In the genomic region with DNA sequence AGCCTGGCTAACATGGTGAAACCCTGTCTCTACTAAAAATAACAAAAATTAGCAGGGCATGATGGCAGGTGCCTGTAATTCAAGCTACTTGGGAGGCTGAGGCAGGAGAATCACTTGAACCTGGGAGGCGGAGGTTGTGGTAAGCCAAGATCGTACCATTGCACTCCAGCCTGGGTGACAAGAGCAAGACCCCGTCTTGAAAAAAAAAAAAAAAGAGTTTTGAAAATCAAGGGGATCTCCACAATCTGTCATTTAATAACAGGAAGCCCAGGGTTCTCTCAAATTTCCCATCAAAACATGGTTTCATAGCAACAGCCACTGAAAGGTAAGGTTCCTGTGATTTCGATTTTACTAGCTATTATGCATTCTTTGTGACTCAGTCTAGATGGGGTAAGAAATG, we compare ENCODE assay signal across 11 cellular contexts. TPM values are rescaled to one million over a fixed set of nuclear protein-coding genes. Genes with fewer than 3 reads are reported as not detected.
A peak's percentile ranks its signal among the peaks of the same experiment; 100 is the strongest.
DNase-seq lines count a peak whose midpoint lies in the region; ATAC-seq lines count a peak whose summit lies in the region.
"Not testable (repeated sequence)": the region's sequence is repeated elsewhere in the genome, so short reads cannot be mapped to it uniquely, and the experiment has no call there.
"Had no signal": no experiment of that assay in that cellular context is flagged by ENCODE, and none has a peak within 500 bp of the region (broad histone marks: within the 10 kb centered on the region; RNA-seq: fewer than 3 reads in every experiment).

No MANE protein-coding gene starts in this region.

- intact Hi-C loops in activated CD4-positive, alpha-beta T cell treated with anti-CD3 and anti-CD28 coated beads for 36 hours (cut with DNase I, micrococcal nuclease): loop anchor here (1.0 to 10.0 kb wide), 9 partner anchors 10 to 730 kb away; partner anchors contain the start of gene ZC3H12D (in 2 of the 2)

- not testable (repeated sequence) for H3K27me3 Mint-ChIP-seq in activated CD4-positive, alpha-beta T cell treated with anti-CD3 and anti-CD28 coated beads for 36 hours; naive B cell

- CTCF ChIA-PET in activated CD4-positive, alpha-beta T cell treated with anti-CD3 and anti-CD28 coated beads for 36 hours (lab: Charles Lee): interaction anchor here (0.8 to 2.8 kb wide), 12 partner anchors 8 to 462 kb away, joined by 3 to 32 read pairs (median 4); no protein-coding TSS in a partner anchor

- H3K27ac Mint-ChIP-seq in activated CD4-positive, alpha-beta T cell treated with anti-CD3 and anti-CD28 coated beads for 36 hours: peak overlapping the region; percentile 92
- H3K27ac Mint-ChIP-seq in naive B cell: peak overlapping the region; percentile 89 to 99 (median 94)

- not testable (repeated sequence) for H3K9me3 Mint-ChIP-seq in activated CD4-positive, alpha-beta T cell treated with anti-CD3 and anti-CD28 coated beads for 36 hours (ENCODE audit: low read depth); naive B cell

- POLR2A ChIA-PET in activated CD4-positive, alpha-beta T cell treated with anti-CD3 and anti-CD28 coated beads for 36 hours (lab: Charles Lee): interaction anchor here (0.6 to 2.1 kb wide), 7 partner anchors 9 to 342 kb away, joined by 3 to 14 read pairs (median 3); partner anchors contain the start of gene TAB2

- H3K36me3 Mint-ChIP-seq in activated CD4-positive, alpha-beta T cell treated with anti-CD3 and anti-CD28 coated beads for 36 hours (ENCODE audit: low read depth): peaks cover 12% of the 10 kb centered on the region
- not testable (repeated sequence) for H3K36me3 Mint-ChIP-seq in naive B cell

- DNase-seq in CD1c-positive myeloid dendritic cell (ENCODE audit: extremely low spot score) (peak; percentile 41), HS-5 (ENCODE audit: low read depth) (peak; percentile 36), naive B cell (peak; percentile 69)
- peak; percentile 76 for DNase-seq in activated CD4-positive, alpha-beta T cell treated with anti-CD3 and anti-CD28 coated beads for 36 hours
- DNase-seq in activated naive CD4-positive, alpha-beta T cell treated with Interleukin-2 at 50 U/mL for 16 hours: peak; percentile 68

- ATAC-seq in GM18867 (IDR thresholded peaks at IDR 0.05; ENCODE audit: unreplicated experiment): peak; percentile 75
- ATAC-seq in GM21529 (IDR thresholded peaks at IDR 0.05; ENCODE audit: unreplicated experiment): peak; percentile 76
- ATAC-seq in HG03025 (IDR thresholded peaks at IDR 0.05; ENCODE audit: low FRiP score, unreplicated experiment): peak; percentile 59
- ATAC-seq in activated CD4-positive, alpha-beta T cell treated with anti-CD3 and anti-CD28 coated beads for 36 hours: peak; percentile 85
- ATAC-seq in naive B cell (ENCODE audit: low read depth in 2 of 2): peak; percentile 95

- peaks cover 86% of the 10 kb centered on the region for H3K4me1 Mint-ChIP-seq in activated CD4-positive, alpha-beta T cell treated with anti-CD3 and anti-CD28 coated beads for 36 hours
- H3K4me1 Mint-ChIP-seq in naive B cell: peaks cover 37 to 71% (median 40%) of the 10 kb centered on the region in 3 donors

- H3K4me3 Mint-ChIP-seq in activated CD4-positive, alpha-beta T cell treated with anti-CD3 and anti-CD28 coated beads for 36 hours: peak overlapping the region; percentile 57
- H3K4me3 Mint-ChIP-seq in naive B cell: peak overlapping the region; percentile 12 to 86 (median 68)

RNA-seq across cellular contexts. Expression of gene ZC3H12D, which starts 10.0 kb away (rescaled TPM):
- total RNA-seq in activated CD4-positive, alpha-beta T cell treated with anti-CD3 and anti-CD28 coated beads for 36 hours: 10 to 100 TPM; 72.2 to 89.9 TPM
- polyA plus RNA-seq in naive B cell (ENCODE audit: low read depth in 6 of 6): 1 to 10 TPM; 4.7 to 9.2 (median 7.3) TPM
- total RNA-seq: lung microvascular endothelial cell, SJCRH30 had no signal
- polyA plus RNA-seq: GM23338 had no signal

RNA-seq across cellular contexts. Expression of gene PPIL4, which starts 51.0 kb away (rescaled TPM):
- total RNA-seq in activated CD4-positive, alpha-beta T cell treated with anti-CD3 and anti-CD28 coated beads for 36 hours: 10 to 100 TPM; 22.6 to 26.8 TPM
- 10 to 100 TPM; 10.4 to 16.2 (median 14.5) TPM for polyA plus RNA-seq in naive B cell (ENCODE audit: low read depth in 6 of 6)

Comparison
In these comparisons a context has a peak if more than half of its experiments do, and no peak if none do; other contexts are left out.
1. Peak in every context shown above with its lines: DNase-seq and ATAC-seq.